ENCODE assay signal across 12 cellular contexts in the genomic region with DNA sequence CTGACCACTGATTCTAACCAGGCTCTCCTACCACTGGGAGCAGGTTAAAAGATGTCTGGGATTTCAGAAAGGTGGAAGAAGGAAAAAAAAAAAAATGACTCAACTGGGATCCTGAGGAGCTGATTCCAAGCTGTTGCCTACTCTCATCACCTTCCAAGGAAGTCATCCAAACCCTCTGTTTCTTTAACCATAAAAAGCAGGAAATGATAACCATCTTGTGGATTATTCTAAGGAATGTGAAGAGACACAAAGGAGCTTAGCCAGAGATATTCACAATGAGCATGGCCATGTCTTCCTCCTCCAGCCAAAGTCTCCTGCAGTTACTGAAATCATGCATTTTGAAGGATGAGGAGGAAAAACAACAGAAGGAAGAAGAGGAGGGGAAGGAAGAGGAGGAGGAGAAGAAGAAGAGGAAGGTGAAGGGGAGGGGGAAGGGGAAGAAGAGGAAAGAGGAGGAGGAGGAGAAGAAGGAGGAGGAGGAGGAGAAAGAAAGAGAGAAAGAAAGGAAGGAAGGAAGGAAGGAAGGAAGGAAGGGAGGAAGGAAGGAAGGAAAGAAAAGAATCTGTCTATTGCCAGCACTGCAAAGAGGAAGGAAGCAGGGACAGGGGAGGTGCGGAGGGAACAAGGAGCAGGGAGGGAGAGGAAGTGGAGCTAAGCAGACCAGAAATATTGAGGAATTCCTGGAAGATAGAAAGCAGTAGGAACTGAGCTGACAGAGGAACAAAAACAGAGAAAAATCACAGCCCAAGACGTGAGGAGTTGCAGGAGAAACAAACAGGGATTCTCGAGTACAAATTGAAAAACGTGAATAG.
DNase-seq lines count a peak whose midpoint lies in the region; ATAC-seq and TF ChIP-seq lines count a peak whose summit lies in the region.
"Had no signal": no experiment of that assay in that cellular context is flagged by ENCODE, and none has a peak within 500 bp of the region (broad histone marks: within the 10 kb centered on the region; RNA-seq: fewer than 3 reads in every experiment).

No MANE protein-coding gene starts in this region.

- no peak overlapping the region for H2AFZ ChIP-seq in SK-N-SH (ENCODE audit: low read depth)

- no peaks in the 10 kb centered on the region for H3K27me3 Mint-ChIP-seq in CD4-positive, alpha-beta T cell

- H3K4me1 ChIP-seq in SK-N-SH (ENCODE audit: control insufficient read depth in 1 of 2, insufficient read depth in 2 of 2, low read depth in 1 of 2, low read length in 1 of 2) (peaks cover 4 to 15% of the 10 kb centered on the region in 2 experiments; a peak in 2 of 4 replicates), vagina (no peaks in the 10 kb centered on the region)
- H3K4me1 ChIP-seq in effector memory CD4-positive, alpha-beta T cell (ENCODE audit: control insufficient read depth, insufficient read depth, low read length, poor library complexity, severe bottlenecking), result peaks cover 34% of the 10 kb centered on the region
- H3K4me1 ChIP-seq: gastroesophageal sphincter had no signal

- H4K20me1 ChIP-seq in SK-N-SH (ENCODE audit: insufficient read depth), result no peaks in the 10 kb centered on the region

- CTCF ChIA-PET in CD4-positive, alpha-beta T cell (lab: Charles Lee), result no interaction called here
- CTCF ChIA-PET in SK-N-SH (lab: Yijun Ruan, JAX), result interaction anchor here (0.8 to 1.6 kb wide), 5 partner anchors 10 to 996 kb away, joined by 3 to 4 read pairs (median 3); no protein-coding TSS in a partner anchor

- no peak for ATAC-seq in CD4-positive, alpha-beta T cell (ENCODE audit: poor library complexity)
- ATAC-seq in HG02588 (IDR thresholded peaks at IDR 0.05; ENCODE audit: unreplicated experiment) (no peak), HG02798 (IDR thresholded peaks at IDR 0.05; ENCODE audit: poor library complexity, unreplicated experiment) (no peak)
- ATAC-seq: gastroesophageal sphincter had no signal

- TF ChIP-seq POLR2A in vagina (IDR thresholded peaks at IDR 0.05), result no peak

- no peak for TF ChIP-seq EP300 in SK-N-SH (IDR thresholded peaks at IDR 0.05; ENCODE audit: borderline replicate concordance in 1 of 2, low read depth in 1 of 2, low read length in 1 of 2)

- POLR2A ChIA-PET in CD4-positive, alpha-beta T cell (lab: Charles Lee), result interaction anchor here (0.9 to 4.0 kb wide), 21 partner anchors 7 to 1082 kb away, joined by 3 to 83 read pairs (median 6); partner anchors contain the start of genes RPLP1 and TLE3
- POLR2A ChIA-PET in SK-N-SH (lab: Yijun Ruan, JAX), result no interaction called here

- no peaks in the 10 kb centered on the region for H3K79me2 ChIP-seq in SK-N-SH (ENCODE audit: insufficient read depth)

- no peaks in the 10 kb centered on the region for H3K27me3 ChIP-seq in CD4-positive, alpha-beta T cell (ENCODE audit: control insufficient read depth, insufficient read depth, low read length)
- H3K27me3 ChIP-seq in SK-N-SH (ENCODE audit: insufficient read depth) (no peaks in the 10 kb centered on the region; the same call in 1 of the 2 replicates), vagina (no peaks in the 10 kb centered on the region)
- H3K27me3 ChIP-seq in effector memory CD4-positive, alpha-beta T cell (replicated peaks; ENCODE audit: control insufficient read depth, insufficient read depth, low read length, poor library complexity, severe bottlenecking), result no peaks in the 10 kb centered on the region

- peak overlapping the region; percentile 93 for H3K4me3 Mint-ChIP-seq in CD4-positive, alpha-beta T cell

- no peaks in the 10 kb centered on the region for H3K9me3 Mint-ChIP-seq in CD4-positive, alpha-beta T cell

- H3K4me3 ChIP-seq in SK-N-SH (ENCODE audit: low read depth in 2 of 2, low read length in 1 of 2) (no peak overlapping the region), vagina (no peak overlapping the region)
- peak overlapping the region; percentile 30 for H3K4me3 ChIP-seq in effector memory CD4-positive, alpha-beta T cell (ENCODE audit: insufficient read depth, low read depth, low read length, poor library complexity, severe bottlenecking)
- H3K4me3 ChIP-seq: gastroesophageal sphincter had no signal

- TF ChIP-seq RAD21 in SK-N-SH (IDR thresholded peaks at IDR 0.05; ENCODE audit: low read length), result no peak

- H3K27ac ChIP-seq in CD4-positive, alpha-beta T cell (ENCODE audit: low read depth, low read length), result peak overlapping the region; percentile 65
- H3K27ac ChIP-seq in SK-N-SH (ENCODE audit: low read depth in 2 of 2, low read length in 1 of 2) (no peak overlapping the region), vagina (no peak overlapping the region)
- peak overlapping the region; percentile 28 for H3K27ac ChIP-seq in effector memory CD4-positive, alpha-beta T cell (ENCODE audit: insufficient read depth, low read length, poor library complexity, severe bottlenecking)
- H3K27ac ChIP-seq: gastroesophageal sphincter had no signal

- peaks cover 5% of the 10 kb centered on the region for H3F3A ChIP-seq in SK-N-SH (replicated peaks; ENCODE audit: insufficient read depth)

- no peak for TF ChIP-seq CTCF in CD4-positive, alpha-beta T cell (IDR thresholded peaks at IDR 0.05)
- TF ChIP-seq CTCF in SK-N-SH (IDR thresholded peaks at IDR 0.05), result no peak
- no peak for TF ChIP-seq CTCF in vagina (IDR thresholded peaks at IDR 0.05)

- H3K27ac Mint-ChIP-seq in CD4-positive, alpha-beta T cell, result peak overlapping the region; percentile 98

- no peak overlapping the region for H3K9ac ChIP-seq in SK-N-SH

- no peaks in the 10 kb centered on the region for H3K9me3 ChIP-seq in CD4-positive, alpha-beta T cell (ENCODE audit: control insufficient read depth, low read length)
- H3K9me3 ChIP-seq in SK-N-SH (no peaks in the 10 kb centered on the region), vagina (no peaks in the 10 kb centered on the region)
- no peaks in the 10 kb centered on the region for H3K9me3 ChIP-seq in effector memory CD4-positive, alpha-beta T cell (ENCODE audit: control insufficient read depth, low read length)
- H3K9me3 ChIP-seq: gastroesophageal sphincter had no signal

- H3K9me2 ChIP-seq in SK-N-SH, result no peaks in the 10 kb centered on the region

- 78% methylated on average over 4 of the region's 4 CpGs for WGBS in SK-N-SH (ENCODE audit: low lambda C conversion rate)

- intact Hi-C loops in CD4-positive, alpha-beta T cell (cut with DNase I, micrococcal nuclease), result loop anchor here (2.0 to 5.0 kb wide), 3 partner anchors 13 to 51 kb away; no protein-coding TSS in a partner anchor
- intact Hi-C loops in vagina (cut with DNase I), result no loop called here

- DNase-seq in A172 (ENCODE audit: low spot score) (peak; percentile 19), SK-N-SH (no peak), vagina (ENCODE audit: extremely low spot score in 2 of 2) (no peak), AG08396 (ENCODE audit: low spot score) (no peak)
- DNase-seq in CD4-positive, alpha-beta T cell, result no peak
- no peak for DNase-seq in effector memory CD4-positive, alpha-beta T cell
- DNase-seq: activated CD4-positive, alpha-beta T cell treated with anti-CD3 and anti-CD28 coated beads, Interleukin-2, amount 50 U/mL, for 1 hour; kidney; NCI-H2081 treated with DMSO at 0.1 percent for 48 hours had no signal

- H3K4me2 ChIP-seq in SK-N-SH, result no peak overlapping the region

- peaks cover 89% of the 10 kb centered on the region for H3K4me1 Mint-ChIP-seq in CD4-positive, alpha-beta T cell (ENCODE audit: low read depth)

- H3K36me3 Mint-ChIP-seq in CD4-positive, alpha-beta T cell (ENCODE audit: low read depth), result peaks cover 8% of the 10 kb centered on the region

- H3K36me3 ChIP-seq in SK-N-SH (replicated peaks in 1 of 2; ENCODE audit: control insufficient read depth in 1 of 2, insufficient read depth in 2 of 2, low read length in 1 of 2) (no peaks in the 10 kb centered on the region), vagina (no peaks in the 10 kb centered on the region)
- H3K36me3 ChIP-seq in effector memory CD4-positive, alpha-beta T cell (ENCODE audit: control insufficient read depth, insufficient read depth, low read length), result no peaks in the 10 kb centered on the region
- H3K36me3 ChIP-seq: gastroesophageal sphincter had no signal

TF ChIP-seq in SK-N-SH, 30 proteins besides CTCF, POLR2A, EP300 and RAD21 (continues in another document):
- TF ChIP-seq CHD2 (IDR thresholded peaks at IDR 0.05; ENCODE audit: low read length, partially characterized antibody), result no peak
- no peak for TF ChIP-seq GATA2 (CRISPR knock-in tag; IDR thresholded peaks at IDR 0.05)
- peak; percentile 18; the same call in 1 of the 2 replicates for TF ChIP-seq FOSL2 (IDR thresholded peaks at IDR 0.05; ENCODE audit: borderline replicate concordance, low read depth)
- TF ChIP-seq TEAD4 (IDR thresholded peaks at IDR 0.05; ENCODE audit: borderline replicate concordance, insufficient read depth), result no peak
- TF ChIP-seq MEF2A (IDR thresholded peaks at IDR 0.05; ENCODE audit: borderline replicate concordance, low read depth), result no peak
- TF ChIP-seq NFIC (IDR thresholded peaks at IDR 0.05; ENCODE audit: borderline replicate concordance), result 0 out of 2 replicates have a peak, but pooled peaks have one; percentile 8
- no peak for TF ChIP-seq MXI1 (IDR thresholded peaks at IDR 0.05; ENCODE audit: low read depth, low read length)
- TF ChIP-seq PBX3 (IDR thresholded peaks at IDR 0.05), result peak; percentile 39
- TF ChIP-seq TCF12 (IDR thresholded peaks at IDR 0.05), result peak; percentile 51; the same call in 1 of the 2 replicates

Comparison
In these comparisons a context has a peak if more than half of its experiments do, and no peak if none do; other contexts are left out.
1. H3K27ac ChIP-seq: peak in CD4-positive, alpha-beta T cell (single experiment) and effector memory CD4-positive, alpha-beta T cell (single experiment); none in SK-N-SH (0 of 2) and vagina (single experiment).